Comparison of ENCODE assay signal across 20 cellular contexts in genomic region chr12:32504626-32505025, GRCh38.
DNase-seq lines count a peak whose midpoint lies in the region; ATAC-seq and TF ChIP-seq lines count a peak whose summit lies in the region.
"Had no signal": no experiment of that assay in that cellular context is flagged by ENCODE, and none has a peak within 500 bp of the region (broad histone marks: within the 10 kb centered on the region; RNA-seq: fewer than 3 reads in every experiment).

No MANE protein-coding gene starts in this region.

- H2AK5ac ChIP-seq in trophoblast cell (ENCODE audit: low read length) = no peak overlapping the region

- no peaks in the 10 kb centered on the region for H3K79me1 ChIP-seq in trophoblast cell (ENCODE audit: low read length)

- no peak overlapping the region for H2BK5ac ChIP-seq in trophoblast cell (ENCODE audit: low read depth, low read length, poor library complexity)

- ATAC-seq in HG03460 (IDR thresholded peaks at IDR 0.05; ENCODE audit: unreplicated experiment) (no peak), GM21786 (IDR thresholded peaks at IDR 0.05; ENCODE audit: unreplicated experiment) (no peak)
- ATAC-seq: left colon; PC-3; stimulated activated naive B cell treated with anti-CD40 and anti-IgM and Interleukin-4, amounts not matched to agents 10 μg/mL and 1 μg/mL and 100 μg/mL, for 72 hours had no signal

- no peak overlapping the region for H2BK120ac ChIP-seq in trophoblast cell (ENCODE audit: insufficient read depth, low read length, poor library complexity)

- H4K91ac ChIP-seq in trophoblast cell (ENCODE audit: low read depth, low read length) = no peak overlapping the region

- no peaks in the 10 kb centered on the region for H3K79me2 ChIP-seq in trophoblast cell (ENCODE audit: control insufficient read depth, insufficient read depth, low read length, poor library complexity)

- no peak overlapping the region for H3K18ac ChIP-seq in trophoblast cell (ENCODE audit: low read length)

- H4K12ac ChIP-seq in trophoblast cell (ENCODE audit: low read depth, low read length) = no peak overlapping the region

- no CpG with 5 or more reads among the region's 3 CpGs for WGBS in trophoblast cell (ENCODE audit: extremely low coverage, insufficient coverage, insufficient read length)

- H3K4me1 ChIP-seq in left ventricle myocardium inferior (peaks cover 82% of the 10 kb centered on the region), trophoblast cell (ENCODE audit: control insufficient read depth in 1 of 2, insufficient read depth in 2 of 2, low read length in 2 of 2) (peaks cover 0 to 4% of the 10 kb centered on the region in 2 experiments)
- H3K4me1 ChIP-seq: SJSA1 had no signal

- H3K9me3 ChIP-seq in left ventricle myocardium inferior (replicated peaks) (no peaks in the 10 kb centered on the region), trophoblast cell (ENCODE audit: insufficient read depth, low read depth, low read length) (no peaks in the 10 kb centered on the region)
- H3K9me3 ChIP-seq: BE2C, right atrium auricular region, SJSA1, transverse colon had no signal

- H3K4ac ChIP-seq in trophoblast cell (ENCODE audit: low read depth, low read length) = no peak overlapping the region

- intact Hi-C loops in left ventricle myocardium inferior (cut with micrococcal nuclease) (no loop called here), cardiac septum (cut with DNase I) (no loop called here)

- no peak overlapping the region for H4K8ac ChIP-seq in trophoblast cell (ENCODE audit: low read depth, low read length)

- no peak overlapping the region for H2BK12ac ChIP-seq in trophoblast cell (ENCODE audit: low read length)

- H3K36me3 ChIP-seq in left ventricle myocardium inferior (no peaks in the 10 kb centered on the region), trophoblast cell (ENCODE audit: control insufficient read depth in 1 of 2, insufficient read depth in 2 of 2, low read length in 2 of 2) (no peaks in the 10 kb centered on the region)
- H3K36me3 ChIP-seq: BE2C, right atrium auricular region, SJSA1, transverse colon, WERI-Rb-1 had no signal

- H3K4me2 ChIP-seq in trophoblast cell (ENCODE audit: low read length) = no peak overlapping the region

- TF ChIP-seq CTCF in left ventricle myocardium inferior (IDR thresholded peaks at IDR 0.05; ENCODE audit: borderline replicate concordance) (no peak), coronary artery (IDR thresholded peaks at IDR 0.05) (no peak)

- H3K4me3 ChIP-seq in left ventricle myocardium inferior (peak overlapping the region; percentile 57), trophoblast cell (ENCODE audit: low read depth, low read length) (no peak overlapping the region), coronary artery (no peak overlapping the region)
- H3K4me3 ChIP-seq: right atrium auricular region, SJSA1, transverse colon had no signal

- H3K27ac ChIP-seq in left ventricle myocardium inferior (replicated peaks) (peak overlapping the region; percentile 54), epithelial cell of prostate (peak overlapping the region; percentile 46), trophoblast cell (ENCODE audit: low read depth, low read length) (no peak overlapping the region), coronary artery (no peak overlapping the region)
- H3K27ac ChIP-seq: right atrium auricular region, SJSA1, transverse colon, WERI-Rb-1 had no signal

- no peak overlapping the region for H3K9ac ChIP-seq in trophoblast cell (ENCODE audit: low read length)

- H3K27me3 ChIP-seq in left ventricle myocardium inferior (ENCODE audit: low read depth) (no peaks in the 10 kb centered on the region), trophoblast cell (ENCODE audit: insufficient read depth, low read length) (no peaks in the 10 kb centered on the region)
- H3K27me3 ChIP-seq: BE2C, right atrium auricular region, SJSA1, transverse colon had no signal

- no peak overlapping the region for H3K14ac ChIP-seq in trophoblast cell (ENCODE audit: low read length)

- no peak overlapping the region for H3K23ac ChIP-seq in trophoblast cell (ENCODE audit: low read length)

- no peak overlapping the region for H2AFZ ChIP-seq in trophoblast cell (ENCODE audit: insufficient read depth, low read length, poor library complexity)

- no peak for DNase-seq in left ventricle myocardium inferior
- DNase-seq in cardiac septum (ENCODE audit: low spot score) = no peak
- DNase-seq in epithelial cell of prostate (ENCODE audit: low read depth, low spot score) = peak; percentile 37
- DNase-seq in trophoblast cell = peak; percentile 20 to 71
- no peak for DNase-seq in coronary artery (ENCODE audit: low spot score)
- no peak for DNase-seq in NCI-H2171 treated with DMSO at 0.1 percent for 48 hours (lab: John Stamatoyannopoulos, UW)
- DNase-seq: activated CD4-positive, alpha-beta T cell treated with anti-CD3 and anti-CD28 coated beads, Interleukin-2, amount 50 U/mL, for 4 hours; activated naive CD4-positive, alpha-beta T cell treated with anti-CD3 and anti-CD28 coated beads for 36 hours; BE2C; H7; left colon; PC-3; stimulated activated naive B cell treated with anti-CD40 and anti-IgM and Interleukin-4, amounts not matched to agents 10 μg/mL and 1 μg/mL and 100 μg/mL, for 72 hours; T-helper 2 cell; transverse colon; WERI-Rb-1 had no signal

Comparison
In these comparisons a context has a peak if more than half of its experiments do, and no peak if none do; other contexts are left out.
1. DNase-seq: peak in epithelial cell of prostate (single experiment) and trophoblast cell (2 of 2); none in left ventricle myocardium inferior (single experiment), cardiac septum (single experiment), coronary artery (single experiment) and NCI-H2171 treated with DMSO at 0.1 percent for 48 hours (single experiment).
2. H3K27ac ChIP-seq: peak in left ventricle myocardium inferior (single experiment) and epithelial cell of prostate (single experiment); none in trophoblast cell (single experiment) and coronary artery (0 of 2).